19 cellular contexts compared by ENCODE assay signal in genomic region chr4:929096-929765, GRCh38. TPM values are rescaled to one million over a fixed set of nuclear protein-coding genes. Genes with fewer than 3 reads are reported as not detected.
DNase-seq lines count a peak whose midpoint lies in the region; ATAC-seq, FAIRE-seq and TF ChIP-seq lines count a peak whose summit lies in the region.
"Had no signal": no experiment of that assay in that cellular context is flagged by ENCODE, and none has a peak within 500 bp of the region (broad histone marks: within the 10 kb centered on the region; RNA-seq: fewer than 3 reads in every experiment).

No MANE protein-coding gene starts in this region.

- H3K4me3 ChIP-seq in BLaER1 treated with 17β-estradiol and CSF1 and Interleukin-3, amounts not matched to agents 10 nM and 100 nM = peak overlapping the region in 3 of 10 experiments; percentile 100; a peak in 4 of 20 replicates
- H3K4me3 ChIP-seq in DND-41 (ENCODE audit: low read depth in 1 of 2, low read length in 2 of 2) = no peak overlapping the region
- peak overlapping the region; percentile 49; the same call in 1 of the 2 replicates for H3K4me3 ChIP-seq in GM12878
- H3K4me3 ChIP-seq: adrenal gland, gastrocnemius medialis, lower lobe of right lung, MG63 had no signal

- in situ Hi-C loops in GM12878 (cut with MboI) = no loop called here

- no peak for TF ChIP-seq EP300 in GM12878 (IDR thresholded peaks at IDR 0.05; ENCODE audit: borderline replicate concordance in 1 of 2, control insufficient read depth in 1 of 2, low read depth in 2 of 2, low read length in 2 of 2)

- peaks cover 0 to 22% (median 10%) of the 10 kb centered on the region in 11 experiments; a peak in 13 of 22 replicates for H3K36me3 ChIP-seq in BLaER1 treated with 17β-estradiol and CSF1 and Interleukin-3, amounts not matched to agents 10 nM and 100 nM
- H3K36me3 ChIP-seq in DND-41 (ENCODE audit: insufficient read depth, low read length) (peaks cover 12% of the 10 kb centered on the region), GM12878 (ENCODE audit: control insufficient read depth in 2 of 2, insufficient read depth in 2 of 2, low read length in 1 of 2) (peaks cover 0 to 4% of the 10 kb centered on the region in 2 experiments; a peak in 2 of 4 replicates)
- H3K36me3 ChIP-seq: adrenal gland, gastrocnemius medialis, MG63 had no signal

- no peak for TF ChIP-seq CTCF in DND-41 (IDR thresholded peaks at IDR 0.05; ENCODE audit: borderline replicate concordance, extremely low read depth, low read length, poor library complexity, severe bottlenecking)
- no peak for TF ChIP-seq CTCF in GM12878 (IDR thresholded peaks at IDR 0.05 in 2 of 3, conservative IDR thresholded peaks at IDR 0.05 in 1 of 3; ENCODE audit: control insufficient read depth in 2 of 3, extremely low read depth in 1 of 3, insufficient read depth in 1 of 3, low read depth in 3 of 3, low read length in 3 of 3)

- H3K27ac ChIP-seq in BLaER1 treated with 17β-estradiol and CSF1 and Interleukin-3, amounts not matched to agents 10 nM and 100 nM = peak overlapping the region in 10 of 11 experiments; percentile 1 to 96 (median 93); a peak in 13 of 22 replicates
- H3K27ac ChIP-seq in DND-41 (ENCODE audit: low read length) (no peak overlapping the region), GM12878 (ENCODE audit: control insufficient read depth, insufficient read depth) (no peak overlapping the region)
- H3K27ac ChIP-seq: lower lobe of right lung had no signal

- H3K9me3 ChIP-seq in BLaER1 treated with 17β-estradiol and CSF1 and Interleukin-3, amounts not matched to agents 10 nM and 100 nM (replicated peaks in 1 of 11) = no peaks in the 10 kb centered on the region
- H3K9me3 ChIP-seq in DND-41 (ENCODE audit: insufficient read depth, low read length, severe bottlenecking) = no peaks in the 10 kb centered on the region
- no peaks in the 10 kb centered on the region for H3K9me3 ChIP-seq in GM12878 (replicated peaks; ENCODE audit: control insufficient read depth, insufficient read depth, low read length)
- H3K9me3 ChIP-seq: adrenal gland, gastrocnemius medialis, lower lobe of right lung, MG63 had no signal

- H3K79me2 ChIP-seq in DND-41 (ENCODE audit: insufficient read depth, low read length) (peaks cover 86% of the 10 kb centered on the region), GM12878 (ENCODE audit: control insufficient read depth, insufficient read depth, low read length) (peaks cover 61% of the 10 kb centered on the region)

- BruUV-seq in GM12878 (replicated peaks; lab: Mats Ljungman, UMichigan) = no TSS peak

- ATAC-seq in DND-41 (ENCODE audit: insufficient read depth, low read depth) (no peak), GM12878 (no peak)
- ATAC-seq in natural killer cell treated with Interleukin-12 subunit alpha and Interleukin-12 subunit beta and Interleukin-15 and Interleukin-18, amount 100 ng/mL, for 72 hours = no peak
- ATAC-seq: gastrocnemius medialis; lower lobe of right lung; naive thymus-derived CD4-positive, alpha-beta T cell had no signal

- no peak for TF ChIP-seq RAD21 in GM12878 (IDR thresholded peaks at IDR 0.05; ENCODE audit: insufficient read depth, low read depth, low read length)

- peaks cover 64 to 74% (median 69%) of the 10 kb centered on the region in 10 experiments for H3K4me1 ChIP-seq in BLaER1 treated with 17β-estradiol and CSF1 and Interleukin-3, amounts not matched to agents 10 nM and 100 nM
- H3K4me1 ChIP-seq in DND-41 (ENCODE audit: insufficient read depth, low read length) (peaks cover 36% of the 10 kb centered on the region), GM12878 (ENCODE audit: control insufficient read depth, insufficient read depth, low read length) (peaks cover 22% of the 10 kb centered on the region)

- peaks cover 61 to 69% (median 65%) of the 10 kb centered on the region in 11 experiments for H4K20me1 ChIP-seq in BLaER1 treated with 17β-estradiol and CSF1 and Interleukin-3, amounts not matched to agents 10 nM and 100 nM
- peaks cover 57% of the 10 kb centered on the region for H4K20me1 ChIP-seq in DND-41 (ENCODE audit: insufficient read depth, low read length)
- peaks cover 12% of the 10 kb centered on the region; the same call in 1 of the 2 replicates for H4K20me1 ChIP-seq in GM12878 (ENCODE audit: control insufficient read depth, insufficient read depth)

- H2AFZ ChIP-seq in DND-41 (ENCODE audit: low read depth, low read length) = no peak overlapping the region
- no peak overlapping the region for H2AFZ ChIP-seq in GM12878 (ENCODE audit: control insufficient read depth, low read depth, low read length)

- DNase-seq in DND-41 (no peak), GM12878 (ENCODE audit: low read depth, low spot score) (no peak), medulla oblongata (ENCODE audit: extremely low spot score) (no peak), T-helper 2 cell (no peak), T-helper 9 cell (no peak), foreskin melanocyte (no peak)
- peak; percentile 31 for DNase-seq in natural killer cell treated with Interleukin-12 subunit alpha and Interleukin-12 subunit beta and Interleukin-15 and Interleukin-18, amount 100 ng/mL, for 72 hours (ENCODE audit: low spot score)
- DNase-seq: EL; gastrocnemius medialis; lower lobe of right lung; MG63; naive thymus-derived CD4-positive, alpha-beta T cell; NCI-H524; SW 1271 had no signal

- no peak for TF ChIP-seq POLR2A in GM12878 (IDR thresholded peaks at IDR 0.05; ENCODE audit: low read depth, low read length)

- H3K36me3 Mint-ChIP-seq in natural killer cell treated with Interleukin-12 subunit alpha and Interleukin-12 subunit beta and Interleukin-15 and Interleukin-18, amount 100 ng/mL, for 72 hours = no peaks in the 10 kb centered on the region

- peak overlapping the region; percentile 92 to 100 (median 96); a peak in 21 of 22 replicates for H3K4me2 ChIP-seq in BLaER1 treated with 17β-estradiol and CSF1 and Interleukin-3, amounts not matched to agents 10 nM and 100 nM
- H3K4me2 ChIP-seq in DND-41 (ENCODE audit: insufficient read depth, low read length) (peak overlapping the region; percentile 76; the same call in 1 of the 2 replicates), GM12878 (ENCODE audit: control insufficient read depth, insufficient read depth) (peak overlapping the region; percentile 54; the same call in 1 of the 2 replicates)

- RAD21 ChIA-PET in GM12878 (lab: Charles Lee; ENCODE audit: unreplicated experiment) = interaction anchor here (8.6 kb wide), 1 partner anchor 57 kb away, joined by 48 read pairs; the partner anchor contains the start of gene IDUA

- peak overlapping the region; percentile 42 for H3K4me3 Mint-ChIP-seq in natural killer cell treated with Interleukin-12 subunit alpha and Interleukin-12 subunit beta and Interleukin-15 and Interleukin-18, amount 100 ng/mL, for 72 hours

- intact Hi-C loops in GM12878 (cut with micrococcal nuclease; ENCODE audit: unreplicated experiment) = no loop called here

- H3K27me3 ChIP-seq in BLaER1 treated with 17β-estradiol and CSF1 and Interleukin-3, amounts not matched to agents 10 nM and 100 nM = no peaks in the 10 kb centered on the region
- H3K27me3 ChIP-seq in DND-41 (ENCODE audit: insufficient read depth, low read length, poor library complexity) (no peaks in the 10 kb centered on the region), GM12878 (replicated peaks in 1 of 2; ENCODE audit: control insufficient read depth in 2 of 2, insufficient read depth in 2 of 2, low read length in 1 of 2) (no peaks in the 10 kb centered on the region)
- H3K27me3 ChIP-seq: adrenal gland, gastrocnemius medialis, MG63 had no signal

- peak overlapping the region in 9 of 11 experiments; percentile 5 to 99 (median 89); a peak in 11 of 22 replicates for H3K9ac ChIP-seq in BLaER1 treated with 17β-estradiol and CSF1 and Interleukin-3, amounts not matched to agents 10 nM and 100 nM
- H3K9ac ChIP-seq in DND-41 (ENCODE audit: low read depth, low read length) (no peak overlapping the region), GM12878 (ENCODE audit: control insufficient read depth, insufficient read depth, low read length) (peak overlapping the region; percentile 19; the same call in 1 of the 2 replicates)

- FAIRE-seq in GM12878 (lab: Jason Lieb, UNC) = no peak
- FAIRE-seq: endothelial cell of umbilical vein, H1, RCC 7860 had no signal

- H3K4me1 Mint-ChIP-seq in natural killer cell treated with Interleukin-12 subunit alpha and Interleukin-12 subunit beta and Interleukin-15 and Interleukin-18, amount 100 ng/mL, for 72 hours (ENCODE audit: low read depth in 2 of 2) = peaks cover 53% of the 10 kb centered on the region in 2 donors

- 97% methylated on average over 17 of the region's 17 CpGs for WGBS in GM12878 (ENCODE audit: insufficient coverage, insufficient replicate concordance, low lambda C conversion rate, missing lambda C conversion rate)

- CTCF ChIA-PET in GM12878 (lab: Yijun Ruan, JAX) = interaction anchor here (1.3 kb wide), 1 partner anchor 58 kb away, joined by 5 read pairs; the partner anchor contains the start of gene IDUA

- peak overlapping the region; percentile 31 to 64 for H3K27ac Mint-ChIP-seq in natural killer cell treated with Interleukin-12 subunit alpha and Interleukin-12 subunit beta and Interleukin-15 and Interleukin-18, amount 100 ng/mL, for 72 hours

- no peaks in the 10 kb centered on the region for H3K9me3 Mint-ChIP-seq in natural killer cell treated with Interleukin-12 subunit alpha and Interleukin-12 subunit beta and Interleukin-15 and Interleukin-18, amount 100 ng/mL, for 72 hours
- H3K9me3 Mint-ChIP-seq: naive thymus-derived CD4-positive, alpha-beta T cell had no signal

- SMC1A ChIA-PET in GM12878 (lab: Charles Lee; ENCODE audit: uncharacterized antibody, unreplicated experiment) = interaction anchor here (0.6 to 1.5 kb wide), 5 partner anchors 8 to 187 kb away, joined by 3 to 4 read pairs (median 4); no protein-coding TSS in a partner anchor

- no peaks in the 10 kb centered on the region for H3K27me3 Mint-ChIP-seq in natural killer cell treated with Interleukin-12 subunit alpha and Interleukin-12 subunit beta and Interleukin-15 and Interleukin-18, amount 100 ng/mL, for 72 hours
- H3K27me3 Mint-ChIP-seq: naive thymus-derived CD4-positive, alpha-beta T cell had no signal

- POLR2A ChIA-PET in GM12878 (lab: Charles Lee) = interaction anchor here (0.7 kb wide), 1 partner anchor 146 kb away, joined by 3 read pairs; no protein-coding TSS in a partner anchor

RNA-seq across cellular contexts. Expression of gene GAK, which starts 2.9 kb away (rescaled TPM):
- 353 and 398 TPM in 2 replicates for total RNA-seq in GM12878 (2013; cell fraction: nucleolus; rRNA removed)
- total RNA-seq in GM12878 (2014; rRNA removed) (84.3 and 96.9 TPM in 2 replicates), GM12878 (2014; rRNA removed; fragmentation: Illumina TruSeq; extraction: Trizol) (18.4 and 22.5 TPM in 2 replicates), GM12878 (2021) (114 and 127 TPM in 2 replicates)
- polyA plus RNA-seq in GM12878 (2011; ENCODE audit: low read depth) = 15.7 TPM
- polyA plus RNA-seq in GM12878 (2011; rRNA removed) (20.8 and 36.6 TPM in 2 replicates), GM12878 (2014; fragmentation: Illumina TruSeq; extraction: Trizol) (9.3 and 20.2 TPM in 2 replicates), GM12878 (2014; fragmentation: Nextera tagmentation; extraction: Ambion mirVana) (1 to 10 TPM in 1 of 2 experiments, under 1 TPM in 1; 0.82 to 5.7 TPM), GM12878 (2014; rRNA removed) (87.6 and 109 TPM in 2 replicates), GM12878 (2016; fragmentation: Nextera tagmentation; extraction: Ambion mirVana) (10 to 100 TPM; 71.0 to 73.6 TPM)
- 34.7 and 47.1 TPM in 2 replicates for polyA plus RNA-seq in GM12878 (2011; cell fraction: cytosol; rRNA removed)
- 193 and 259 TPM in 2 replicates for polyA plus RNA-seq in GM12878 (2011; cell fraction: nucleus; rRNA removed)
- polyA plus RNA-seq in GM12878 (2012) = 54.3 and 64.5 TPM in 2 replicates
- 83.6 and 214 TPM in 2 replicates for polyA minus RNA-seq in GM12878 (2011; rRNA and poly(A)+ RNA removed)
- 29.3 and 36.4 TPM in 2 replicates for polyA minus RNA-seq in GM12878 (2011; cell fraction: cytosol; rRNA and poly(A)+ RNA removed)
- polyA minus RNA-seq in GM12878 (2011; cell fraction: nucleus; rRNA and poly(A)+ RNA removed) = 79.4 and 142 TPM in 2 replicates
- total RNA-seq in natural killer cell treated with Interleukin-12 subunit alpha and Interleukin-12 subunit beta and Interleukin-15 and Interleukin-18, amount 100 ng/mL, for 72 hours = 100 to 1,000 TPM; 168 to 234 TPM

RNA-seq across cellular contexts. Expression of gene TMEM175, which starts 3.0 kb away (rescaled TPM):
- 41.5 and 43.7 TPM in 2 replicates for total RNA-seq in GM12878 (2013; cell fraction: nucleolus; rRNA removed)
- total RNA-seq in GM12878 (2014; rRNA removed) = 26.1 and 31.8 TPM in 2 replicates
- 11.1 and 12.4 TPM in 2 replicates for total RNA-seq in GM12878 (2014; rRNA removed; fragmentation: Illumina TruSeq; extraction: Trizol)
- 21.8 and 26.0 TPM in 2 replicates for total RNA-seq in GM12878 (2021)
- polyA plus RNA-seq in GM12878 (2011; ENCODE audit: low read depth) = 29.5 TPM
- polyA plus RNA-seq in GM12878 (2011; rRNA removed) = 9.5 and 19.2 TPM in 2 replicates
- 36.8 and 40.3 TPM in 2 replicates for polyA plus RNA-seq in GM12878 (2011; cell fraction: cytosol; rRNA removed)
- polyA plus RNA-seq in GM12878 (2011; cell fraction: nucleus; rRNA removed) = 218 and 219 TPM in 2 replicates
- 23.1 and 26.7 TPM in 2 replicates for polyA plus RNA-seq in GM12878 (2012)
- polyA plus RNA-seq in GM12878 (2014; fragmentation: Illumina TruSeq; extraction: Trizol) = 3.8 and 10.0 TPM in 2 replicates
- polyA plus RNA-seq in GM12878 (2014; fragmentation: Nextera tagmentation; extraction: Ambion mirVana) = under 1 TPM; 0.11 to 0.22 TPM
- 39.5 and 53.5 TPM in 2 replicates for polyA plus RNA-seq in GM12878 (2014; rRNA removed)
- 10 to 100 TPM; 25.4 to 31.5 TPM for polyA plus RNA-seq in GM12878 (2016; fragmentation: Nextera tagmentation; extraction: Ambion mirVana)
- 12.2 and 16.1 TPM in 2 replicates for polyA minus RNA-seq in GM12878 (2011; rRNA and poly(A)+ RNA removed)
- polyA minus RNA-seq in GM12878 (2011; cell fraction: cytosol; rRNA and poly(A)+ RNA removed) = 6.5 and 9.0 TPM in 2 replicates
- 21.6 and 32.9 TPM in 2 replicates for polyA minus RNA-seq in GM12878 (2011; cell fraction: nucleus; rRNA and poly(A)+ RNA removed)
- 10 to 100 TPM; 26.5 to 29.2 TPM for total RNA-seq in natural killer cell treated with Interleukin-12 subunit alpha and Interleukin-12 subunit beta and Interleukin-15 and Interleukin-18, amount 100 ng/mL, for 72 hours

RNA-seq across cellular contexts. Expression of gene DGKQ, which starts 44.1 kb away (rescaled TPM):
- total RNA-seq in GM12878 (2013; cell fraction: nucleolus; rRNA removed) = 11.3 and 12.9 TPM in 2 replicates
- 7.8 and 8.0 TPM in 2 replicates for total RNA-seq in GM12878 (2014; rRNA removed)
- 1.7 and 1.8 TPM in 2 replicates for total RNA-seq in GM12878 (2014; rRNA removed; fragmentation: Illumina TruSeq; extraction: Trizol)
- 9.5 and 10.5 TPM in 2 replicates for total RNA-seq in GM12878 (2021)
- 1.3 TPM for polyA plus RNA-seq in GM12878 (2011; ENCODE audit: low read depth)
- polyA plus RNA-seq in GM12878 (2011; rRNA removed) = 1.1 and 2.8 TPM in 2 replicates
- polyA plus RNA-seq in GM12878 (2011; cell fraction: cytosol; rRNA removed) = 3.6 and 6.1 TPM in 2 replicates
- polyA plus RNA-seq in GM12878 (2011; cell fraction: nucleus; rRNA removed) = 62.4 and 74.3 TPM in 2 replicates
- polyA plus RNA-seq in GM12878 (2012) = 4.3 and 4.8 TPM in 2 replicates
- 0.49 and 0.79 TPM in 2 replicates for polyA plus RNA-seq in GM12878 (2014; fragmentation: Illumina TruSeq; extraction: Trizol)
- under 1 TPM; 0.11 to 0.46 TPM for polyA plus RNA-seq in GM12878 (2014; fragmentation: Nextera tagmentation; extraction: Ambion mirVana)
- 8.1 and 8.5 TPM in 2 replicates for polyA plus RNA-seq in GM12878 (2014; rRNA removed)
- polyA plus RNA-seq in GM12878 (2016; fragmentation: Nextera tagmentation; extraction: Ambion mirVana) = 1 to 10 TPM in 1 of 2 experiments, under 1 TPM in 1; 0.79 to 1.1 TPM
- polyA minus RNA-seq in GM12878 (2011; rRNA and poly(A)+ RNA removed) = 2.3 and 4.4 TPM in 2 replicates
- polyA minus RNA-seq in GM12878 (2011; cell fraction: cytosol; rRNA and poly(A)+ RNA removed) = 1.5 and 2.3 TPM in 2 replicates
- 6.8 and 10.8 TPM in 2 replicates for polyA minus RNA-seq in GM12878 (2011; cell fraction: nucleus; rRNA and poly(A)+ RNA removed)
- total RNA-seq in natural killer cell treated with Interleukin-12 subunit alpha and Interleukin-12 subunit beta and Interleukin-15 and Interleukin-18, amount 100 ng/mL, for 72 hours = 10 to 100 TPM; 15.4 to 19.6 TPM

RNA-seq across cellular contexts. Expression of gene IDUA, which starts 57.6 kb away (rescaled TPM):
- 21.8 and 23.4 TPM in 2 replicates for total RNA-seq in GM12878 (2013; cell fraction: nucleolus; rRNA removed)
- total RNA-seq in GM12878 (2014; rRNA removed) (2.4 and 5.4 TPM in 2 replicates), GM12878 (2014; rRNA removed; fragmentation: Illumina TruSeq; extraction: Trizol) (0.23 and 0.76 TPM in 2 replicates), GM12878 (2021) (5.7 and 7.6 TPM in 2 replicates)
- 1.2 TPM for polyA plus RNA-seq in GM12878 (2011; ENCODE audit: low read depth)
- polyA plus RNA-seq in GM12878 (2011; rRNA removed) (0.37 and 1.2 TPM in 2 replicates), GM12878 (2014; fragmentation: Illumina TruSeq; extraction: Trizol) (0.24 TPM in 1 of 2 replicates, not detected in the other), GM12878 (2014; fragmentation: Nextera tagmentation; extraction: Ambion mirVana) (under 1 TPM in 1 of 2 experiments, not detected in 1; 0.05 TPM), GM12878 (2014; rRNA removed) (5.8 and 6.3 TPM in 2 replicates), GM12878 (2016; fragmentation: Nextera tagmentation; extraction: Ambion mirVana) (1 to 10 TPM; 1.4 TPM)
- 0.69 and 1.7 TPM in 2 replicates for polyA plus RNA-seq in GM12878 (2011; cell fraction: cytosol; rRNA removed)
- polyA plus RNA-seq in GM12878 (2011; cell fraction: nucleus; rRNA removed) = 39.0 and 44.5 TPM in 2 replicates
- 4.6 and 5.6 TPM in 2 replicates for polyA plus RNA-seq in GM12878 (2012)
- 1.0 TPM in 1 of 2 replicates, not detected in the other for polyA minus RNA-seq in GM12878 (2011; rRNA and poly(A)+ RNA removed)
- 1.8 and 4.0 TPM in 2 replicates for polyA minus RNA-seq in GM12878 (2011; cell fraction: cytosol; rRNA and poly(A)+ RNA removed)
- 6.5 and 11.9 TPM in 2 replicates for polyA minus RNA-seq in GM12878 (2011; cell fraction: nucleus; rRNA and poly(A)+ RNA removed)
- 10 to 100 TPM; 15.7 to 17.5 TPM for total RNA-seq in natural killer cell treated with Interleukin-12 subunit alpha and Interleukin-12 subunit beta and Interleukin-15 and Interleukin-18, amount 100 ng/mL, for 72 hours

Comparison
In these comparisons a context has a peak if more than half of its experiments do, and no peak if none do; other contexts are left out.
1. H3K27ac ChIP-seq: peak in BLaER1 treated with 17β-estradiol and CSF1 and Interleukin-3, amounts not matched to agents 10 nM and 100 nM (10 of 11); none in DND-41 (single experiment) and GM12878 (single experiment).
2. Peak in every context shown above with its lines, with median percentiles within 50 percentile points of each other: H3K4me2 ChIP-seq.